Comparison of ENCODE assay signal across 1 cellular context in genomic region chr3:9786209-9786739, GRCh38.
A peak's percentile ranks its signal among the peaks of the same experiment; 100 is the strongest.
TF ChIP-seq lines count a peak whose summit lies in the region.

No MANE protein-coding gene starts in this region.

TF ChIP-seq in K562, 482 proteins besides CTCF, POLR2A, EP300 and RAD21 (continued from another document and continues in another):
- TF ChIP-seq, protein P1, sequence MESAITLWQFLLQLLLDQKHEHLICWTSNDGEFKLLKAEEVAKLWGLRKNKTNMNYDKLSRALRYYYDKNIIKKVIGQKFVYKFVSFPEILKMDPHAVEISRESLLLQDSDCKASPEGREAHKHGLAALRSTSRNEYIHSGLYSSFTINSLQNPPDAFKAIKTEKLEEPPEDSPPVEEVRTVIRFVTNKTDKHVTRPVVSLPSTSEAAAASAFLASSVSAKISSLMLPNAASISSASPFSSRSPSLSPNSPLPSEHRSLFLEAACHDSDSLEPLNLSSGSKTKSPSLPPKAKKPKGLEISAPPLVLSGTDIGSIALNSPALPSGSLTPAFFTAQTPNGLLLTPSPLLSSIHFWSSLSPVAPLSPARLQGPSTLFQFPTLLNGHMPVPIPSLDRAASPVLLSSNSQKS (CRISPR knock-in tag; IDR thresholded peaks at IDR 0.05), result no peak
- TF ChIP-seq CHCHD3 (CRISPR knock-in tag; IDR thresholded peaks at IDR 0.05) (no peak), CREB3 (tag; conservative IDR thresholded peaks at IDR 0.05; ENCODE audit: low read depth) (no peak), ETV5 (CRISPR knock-in tag; IDR thresholded peaks at IDR 0.05; ENCODE audit: low read depth) (no peak), ZNF77 (CRISPR knock-in tag; IDR thresholded peaks at IDR 0.05) (no peak), RFX5 (IDR thresholded peaks at IDR 0.05; ENCODE audit: low read depth, low read length) (no peak), SRSF9 (IDR thresholded peaks at IDR 0.05; ENCODE audit: borderline replicate concordance, low read depth, low read length) (no peak), SMARCE1 (IDR thresholded peaks at IDR 0.05) (peak; percentile 28; the same call in 1 of the 2 replicates), ATF7 (IDR thresholded peaks at IDR 0.05) (no peak), HMG20B (CRISPR knock-in tag; IDR thresholded peaks at IDR 0.05) (no peak), POU5F1 (IDR thresholded peaks at IDR 0.05; ENCODE audit: borderline replicate concordance, low read depth, low read length, partially characterized antibody) (no peak), U2AF2 (optimal IDR thresholded peaks at IDR 0.05; ENCODE audit: low read depth, low read length) (no peak), NRF1 (conservative IDR thresholded peaks at IDR 0.05 in 1 of 2, IDR thresholded peaks at IDR 0.05 in 1 of 2) (no peak), ZNF316 (IDR thresholded peaks at IDR 0.05) (no peak), ZNF444 (CRISPR knock-in tag; IDR thresholded peaks at IDR 0.05) (no peak), ZKSCAN1 (IDR thresholded peaks at IDR 0.05; ENCODE audit: low read depth, low read length) (no peak), JUNB (CRISPR knock-in tag; conservative IDR thresholded peaks at IDR 0.05) (no peak), TAL1 (IDR thresholded peaks at IDR 0.05) (peak; percentile 90), IRF2 (CRISPR knock-in tag; IDR thresholded peaks at IDR 0.05) (no peak), NCOA4 (IDR thresholded peaks at IDR 0.05; ENCODE audit: partially characterized antibody) (no peak), SMARCA5 (IDR thresholded peaks at IDR 0.05) (no peak), NCOA2 (IDR thresholded peaks at IDR 0.05; ENCODE audit: partially characterized antibody in 2 of 2) (no peak), DNMT1 (IDR thresholded peaks at IDR 0.05) (no peak), ZNF239 (CRISPR knock-in tag; IDR thresholded peaks at IDR 0.05) (no peak), POLR3A (IDR thresholded peaks at IDR 0.05; ENCODE audit: borderline replicate concordance, extremely low read depth, insufficient read depth, insufficient read length) (no peak), ZNF12 (CRISPR knock-in tag; IDR thresholded peaks at IDR 0.05) (no peak), JUN (IDR thresholded peaks at IDR 0.05; ENCODE audit: borderline replicate concordance, low read depth, low read length) (no peak), JUN (CRISPR knock-in tag; IDR thresholded peaks at IDR 0.05; ENCODE audit: borderline replicate concordance) (no peak), FIP1L1 (IDR thresholded peaks at IDR 0.05; ENCODE audit: low read depth, low read length, poor library complexity, severe bottlenecking) (no peak), CGGBP1 (CRISPR knock-in tag; IDR thresholded peaks at IDR 0.05) (0 out of 2 replicates have a peak, but pooled peaks have one; percentile 10), CEBPZ (IDR thresholded peaks at IDR 0.05; ENCODE audit: borderline replicate concordance, low read depth, low read length) (no peak)
- TF ChIP-seq, protein P2, sequence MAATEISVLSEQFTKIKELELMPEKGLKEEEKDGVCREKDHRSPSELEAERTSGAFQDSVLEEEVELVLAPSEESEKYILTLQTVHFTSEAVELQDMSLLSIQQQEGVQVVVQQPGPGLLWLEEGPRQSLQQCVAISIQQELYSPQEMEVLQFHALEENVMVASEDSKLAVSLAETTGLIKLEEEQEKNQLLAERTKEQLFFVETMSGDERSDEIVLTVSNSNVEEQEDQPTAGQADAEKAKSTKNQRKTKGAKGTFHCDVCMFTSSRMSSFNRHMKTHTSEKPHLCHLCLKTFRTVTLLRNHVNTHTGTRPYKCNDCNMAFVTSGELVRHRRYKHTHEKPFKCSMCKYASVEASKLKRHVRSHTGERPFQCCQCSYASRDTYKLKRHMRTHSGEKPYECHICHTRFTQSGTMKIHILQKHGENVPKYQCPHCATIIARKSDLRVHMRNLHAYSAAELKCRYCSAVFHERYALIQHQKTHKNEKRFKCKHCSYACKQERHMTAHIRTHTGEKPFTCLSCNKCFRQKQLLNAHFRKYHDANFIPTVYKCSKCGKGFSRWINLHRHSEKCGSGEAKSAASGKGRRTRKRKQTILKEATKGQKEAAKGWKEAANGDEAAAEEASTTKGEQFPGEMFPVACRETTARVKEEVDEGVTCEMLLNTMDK (IDR thresholded peaks at IDR 0.05; ENCODE audit: borderline replicate concordance, insufficient read depth, low read depth, low read length, poor library complexity, severe bottlenecking), result no peak
- TF ChIP-seq, protein P3, sequence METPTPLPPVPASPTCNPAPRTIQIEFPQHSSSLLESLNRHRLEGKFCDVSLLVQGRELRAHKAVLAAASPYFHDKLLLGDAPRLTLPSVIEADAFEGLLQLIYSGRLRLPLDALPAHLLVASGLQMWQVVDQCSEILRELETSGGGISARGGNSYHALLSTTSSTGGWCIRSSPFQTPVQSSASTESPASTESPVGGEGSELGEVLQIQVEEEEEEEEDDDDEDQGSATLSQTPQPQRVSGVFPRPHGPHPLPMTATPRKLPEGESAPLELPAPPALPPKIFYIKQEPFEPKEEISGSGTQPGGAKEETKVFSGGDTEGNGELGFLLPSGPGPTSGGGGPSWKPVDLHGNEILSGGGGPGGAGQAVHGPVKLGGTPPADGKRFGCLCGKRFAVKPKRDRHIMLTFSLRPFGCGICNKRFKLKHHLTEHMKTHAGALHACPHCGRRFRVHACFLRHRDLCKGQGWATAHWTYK (CRISPR knock-in tag; IDR thresholded peaks at IDR 0.05), result no peak
- TF ChIP-seq, protein P4, sequence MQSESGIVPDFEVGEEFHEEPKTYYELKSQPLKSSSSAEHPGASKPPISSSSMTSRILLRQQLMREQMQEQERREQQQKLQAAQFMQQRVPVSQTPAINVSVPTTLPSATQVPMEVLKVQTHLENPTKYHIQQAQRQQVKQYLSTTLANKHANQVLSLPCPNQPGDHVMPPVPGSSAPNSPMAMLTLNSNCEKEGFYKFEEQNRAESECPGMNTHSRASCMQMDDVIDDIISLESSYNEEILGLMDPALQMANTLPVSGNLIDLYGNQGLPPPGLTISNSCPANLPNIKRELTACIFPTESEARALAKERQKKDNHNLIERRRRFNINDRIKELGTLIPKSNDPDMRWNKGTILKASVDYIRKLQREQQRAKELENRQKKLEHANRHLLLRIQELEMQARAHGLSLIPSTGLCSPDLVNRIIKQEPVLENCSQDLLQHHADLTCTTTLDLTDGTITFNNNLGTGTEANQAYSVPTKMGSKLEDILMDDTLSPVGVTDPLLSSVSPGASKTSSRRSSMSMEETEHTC (IDR thresholded peaks at IDR 0.05), result no peak
- TF ChIP-seq, protein P5, sequence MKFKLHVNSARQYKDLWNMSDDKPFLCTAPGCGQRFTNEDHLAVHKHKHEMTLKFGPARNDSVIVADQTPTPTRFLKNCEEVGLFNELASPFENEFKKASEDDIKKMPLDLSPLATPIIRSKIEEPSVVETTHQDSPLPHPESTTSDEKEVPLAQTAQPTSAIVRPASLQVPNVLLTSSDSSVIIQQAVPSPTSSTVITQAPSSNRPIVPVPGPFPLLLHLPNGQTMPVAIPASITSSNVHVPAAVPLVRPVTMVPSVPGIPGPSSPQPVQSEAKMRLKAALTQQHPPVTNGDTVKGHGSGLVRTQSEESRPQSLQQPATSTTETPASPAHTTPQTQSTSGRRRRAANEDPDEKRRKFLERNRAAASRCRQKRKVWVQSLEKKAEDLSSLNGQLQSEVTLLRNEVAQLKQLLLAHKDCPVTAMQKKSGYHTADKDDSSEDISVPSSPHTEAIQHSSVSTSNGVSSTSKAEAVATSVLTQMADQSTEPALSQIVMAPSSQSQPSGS (CRISPR knock-in tag; IDR thresholded peaks at IDR 0.05), result no peak
- TF ChIP-seq, protein P6, sequence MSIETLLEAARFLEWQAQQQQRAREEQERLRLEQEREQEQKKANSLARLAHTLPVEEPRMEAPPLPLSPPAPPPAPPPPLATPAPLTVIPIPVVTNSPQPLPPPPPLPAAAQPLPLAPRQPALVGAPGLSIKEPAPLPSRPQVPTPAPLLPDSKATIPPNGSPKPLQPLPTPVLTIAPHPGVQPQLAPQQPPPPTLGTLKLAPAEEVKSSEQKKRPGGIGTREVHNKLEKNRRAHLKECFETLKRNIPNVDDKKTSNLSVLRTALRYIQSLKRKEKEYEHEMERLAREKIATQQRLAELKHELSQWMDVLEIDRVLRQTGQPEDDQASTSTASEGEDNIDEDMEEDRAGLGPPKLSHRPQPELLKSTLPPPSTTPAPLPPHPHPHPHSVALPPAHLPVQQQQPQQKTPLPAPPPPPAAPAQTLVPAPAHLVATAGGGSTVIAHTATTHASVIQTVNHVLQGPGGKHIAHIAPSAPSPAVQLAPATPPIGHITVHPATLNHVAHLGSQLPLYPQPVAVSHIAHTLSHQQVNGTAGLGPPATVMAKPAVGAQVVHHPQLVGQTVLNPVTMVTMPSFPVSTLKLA (conservative IDR thresholded peaks at IDR 0.05), result no peak
